ENCODE assay signal across 11 cellular contexts in the genomic region with DNA sequence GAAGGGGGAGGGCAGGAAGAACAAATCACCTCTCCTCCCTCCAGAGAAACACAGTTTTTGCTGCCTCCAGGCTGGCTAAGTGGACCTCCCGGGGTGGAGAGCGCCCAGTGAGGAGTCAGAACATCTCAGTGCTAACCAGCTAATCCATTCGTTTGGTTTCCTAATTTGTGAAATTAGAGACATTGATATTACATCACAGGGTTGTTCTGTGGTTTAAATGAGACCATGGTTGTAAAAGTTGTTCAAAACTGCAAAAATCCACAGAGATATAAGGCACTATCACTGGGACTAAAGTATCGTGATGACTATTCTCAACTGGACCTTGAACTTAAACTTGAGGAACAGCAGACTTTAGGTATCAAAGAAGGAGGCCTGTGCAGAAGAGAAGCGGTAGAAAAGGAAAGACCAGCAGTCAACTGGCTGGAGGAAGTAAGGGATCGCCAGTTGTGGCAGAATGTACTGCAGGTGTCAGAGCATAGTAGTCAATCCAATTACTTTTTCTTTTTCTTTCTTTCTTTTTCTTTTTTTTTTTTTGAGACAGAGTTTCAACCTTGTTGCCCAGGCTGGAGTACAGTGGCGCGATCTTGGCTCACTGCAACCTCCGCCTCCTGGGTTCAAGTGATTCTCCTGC. TPM values are rescaled to one million over a fixed set of nuclear protein-coding genes. Genes with fewer than 3 reads are reported as not detected.
A peak's percentile ranks its signal among the peaks of the same experiment; 100 is the strongest.
DNase-seq lines count a peak whose midpoint lies in the region; ATAC-seq and TF ChIP-seq lines count a peak whose summit lies in the region.
"Had no signal": no experiment of that assay in that cellular context is flagged by ENCODE, and none has a peak within 500 bp of the region (broad histone marks: within the 10 kb centered on the region; RNA-seq: fewer than 3 reads in every experiment).

No MANE protein-coding gene starts in this region.

- H3K36me3 ChIP-seq in KOPT-K1 (ENCODE audit: insufficient read depth, low read length) (peaks cover 4% of the 10 kb centered on the region; the same call in 1 of the 2 replicates), neural progenitor cell (no peaks in the 10 kb centered on the region)

- peak overlapping the region; percentile 97 for H3K27ac Mint-ChIP-seq in CD4-positive, alpha-beta T cell
- peak overlapping the region; percentile 77 for H3K27ac Mint-ChIP-seq in activated T-helper 1 cell treated with anti-CD3 and anti-CD28 coated beads, Interleukin-12 subunit alpha, Interleukin-12 subunit beta, Interleukin-2, Interleukin-4 antibody, amounts not matched to agents 30 ng/mL and 10 ng/mL and 1 ng/mL, durations not matched to agents 14 hours and 24 hours and 36 hours
- H3K27ac Mint-ChIP-seq in neural progenitor cell = peak overlapping the region; percentile 18

- TF ChIP-seq CTCF in CD4-positive, alpha-beta T cell (IDR thresholded peaks at IDR 0.05) = no peak
- TF ChIP-seq CTCF in neural progenitor cell (IDR thresholded peaks at IDR 0.05) = no peak

- H3K4me3 Mint-ChIP-seq in CD4-positive, alpha-beta T cell = peak overlapping the region; percentile 37
- H3K4me3 Mint-ChIP-seq in activated T-helper 1 cell treated with anti-CD3 and anti-CD28 coated beads, Interleukin-12 subunit alpha, Interleukin-12 subunit beta, Interleukin-2, Interleukin-4 antibody, amounts not matched to agents 30 ng/mL and 10 ng/mL and 1 ng/mL, durations not matched to agents 14 hours and 24 hours and 36 hours = peak overlapping the region; percentile 39
- H3K4me3 Mint-ChIP-seq in neural progenitor cell = no peak overlapping the region

- intact Hi-C loops in CD4-positive, alpha-beta T cell (cut with DNase I, micrococcal nuclease) = loop anchor here in 1 of 2 experiments (5.0 kb wide), 1 partner anchor 35 kb away; the partner anchor contains the start of gene RIPOR2
- intact Hi-C loops in activated T-helper 1 cell treated with anti-CD3 and anti-CD28 coated beads, Interleukin-12 subunit alpha, Interleukin-12 subunit beta, Interleukin-2, Interleukin-4 antibody, amounts not matched to agents 30 ng/mL and 10 ng/mL and 1 ng/mL, durations not matched to agents 14 hours and 24 hours and 36 hours (cut with micrococcal nuclease) = loop anchor here (2.0 kb wide), 1 partner anchor 73 kb away; no protein-coding TSS in a partner anchor

- H3K4me1 ChIP-seq in neural progenitor cell = peaks cover 4% of the 10 kb centered on the region

- H3K27me3 Mint-ChIP-seq in CD4-positive, alpha-beta T cell = no peaks in the 10 kb centered on the region
- H3K27me3 Mint-ChIP-seq in activated T-helper 1 cell treated with anti-CD3 and anti-CD28 coated beads, Interleukin-12 subunit alpha, Interleukin-12 subunit beta, Interleukin-2, Interleukin-4 antibody, amounts not matched to agents 30 ng/mL and 10 ng/mL and 1 ng/mL, durations not matched to agents 14 hours and 24 hours and 36 hours (ENCODE audit: insufficient read depth) = no peaks in the 10 kb centered on the region
- peaks cover 6% of the 10 kb centered on the region for H3K27me3 Mint-ChIP-seq in neural progenitor cell (ENCODE audit: insufficient read depth, low read depth)
- H3K27me3 Mint-ChIP-seq: brain had no signal

- H3K4me1 Mint-ChIP-seq in CD4-positive, alpha-beta T cell (ENCODE audit: low read depth) = peaks cover 99% of the 10 kb centered on the region
- peaks cover 62% of the 10 kb centered on the region for H3K4me1 Mint-ChIP-seq in activated T-helper 1 cell treated with anti-CD3 and anti-CD28 coated beads, Interleukin-12 subunit alpha, Interleukin-12 subunit beta, Interleukin-2, Interleukin-4 antibody, amounts not matched to agents 30 ng/mL and 10 ng/mL and 1 ng/mL, durations not matched to agents 14 hours and 24 hours and 36 hours (ENCODE audit: low read depth)
- peaks cover 4% of the 10 kb centered on the region for H3K4me1 Mint-ChIP-seq in neural progenitor cell

- DNase-seq in CD4-positive, alpha-beta T cell = no peak
- no peak for DNase-seq in activated T-helper 1 cell treated with anti-CD3 and anti-CD28 coated beads, Interleukin-12 subunit alpha, Interleukin-12 subunit beta, Interleukin-2, Interleukin-4 antibody, amounts not matched to agents 30 ng/mL and 10 ng/mL and 1 ng/mL, durations not matched to agents 14 hours and 24 hours and 36 hours (ENCODE audit: low spot score)
- DNase-seq in neural progenitor cell (ENCODE audit: low spot score) (no peak), NCI-H1092 (lab: John Stamatoyannopoulos, UW) (no peak), GM19238 (ENCODE audit: insufficient read length, low spot score) (no peak), NCI-H2227 treated with DMSO at 0.1 percent for 48 hours (lab: John Stamatoyannopoulos, UW) (no peak)
- DNase-seq: NCI-H146 had no signal

- no peak overlapping the region for H3K9ac ChIP-seq in neural progenitor cell
- H3K9ac ChIP-seq: BLaER1 had no signal

- H4K20me1 ChIP-seq in neural progenitor cell (ENCODE audit: low read depth) = no peaks in the 10 kb centered on the region
- H4K20me1 ChIP-seq: BLaER1 had no signal

- H3K9me3 ChIP-seq in CD4-positive, alpha-beta T cell (ENCODE audit: control insufficient read depth, low read length) = no peaks in the 10 kb centered on the region
- H3K9me3 ChIP-seq in KOPT-K1 (ENCODE audit: insufficient read depth, low read length, poor library complexity, severe bottlenecking) = no peaks in the 10 kb centered on the region
- H3K9me3 ChIP-seq in neural progenitor cell (ENCODE audit: low read depth) = no peaks in the 10 kb centered on the region

- H3K4me2 ChIP-seq in neural progenitor cell = no peak overlapping the region
- H3K4me2 ChIP-seq: BLaER1 had no signal

- POLR2A ChIA-PET in CD4-positive, alpha-beta T cell (lab: Charles Lee) = interaction anchor here (0.6 to 4.1 kb wide), 6 partner anchors 8 to 96 kb away, joined by 3 to 42 read pairs (median 9); partner anchors contain the start of gene RIPOR2

- H3K9me3 Mint-ChIP-seq in CD4-positive, alpha-beta T cell = no peaks in the 10 kb centered on the region
- peaks cover 8% of the 10 kb centered on the region for H3K9me3 Mint-ChIP-seq in activated T-helper 1 cell treated with anti-CD3 and anti-CD28 coated beads, Interleukin-12 subunit alpha, Interleukin-12 subunit beta, Interleukin-2, Interleukin-4 antibody, amounts not matched to agents 30 ng/mL and 10 ng/mL and 1 ng/mL, durations not matched to agents 14 hours and 24 hours and 36 hours
- peaks cover 8% of the 10 kb centered on the region for H3K9me3 Mint-ChIP-seq in neural progenitor cell

- peak overlapping the region; percentile 71 for H3K27ac ChIP-seq in CD4-positive, alpha-beta T cell (ENCODE audit: low read depth, low read length)
- H3K27ac ChIP-seq in KOPT-K1 (ENCODE audit: low read depth, low read length, poor library complexity, severe bottlenecking) (peak overlapping the region; percentile 50), neural progenitor cell (no peak overlapping the region)
- H3K27ac ChIP-seq: BLaER1 had no signal

- H3F3A ChIP-seq in neural progenitor cell (ENCODE audit: low read depth) = no peaks in the 10 kb centered on the region

- no peak overlapping the region for H2AFZ ChIP-seq in neural progenitor cell (replicated peaks)

- H3K79me2 ChIP-seq in neural progenitor cell (ENCODE audit: low read depth) = no peaks in the 10 kb centered on the region

- CTCF ChIA-PET in CD4-positive, alpha-beta T cell (lab: Charles Lee) = interaction anchor here (0.7 to 4.7 kb wide), 6 partner anchors 8 to 90 kb away, joined by 3 to 20 read pairs (median 6); partner anchors contain the start of gene RIPOR2

- H3K27me3 ChIP-seq in CD4-positive, alpha-beta T cell (ENCODE audit: control insufficient read depth, insufficient read depth, low read length) = no peaks in the 10 kb centered on the region
- no peaks in the 10 kb centered on the region for H3K27me3 ChIP-seq in neural progenitor cell
- H3K27me3 ChIP-seq: BLaER1 had no signal

- no peak overlapping the region for H3K4me3 ChIP-seq in neural progenitor cell
- H3K4me3 ChIP-seq: BLaER1 had no signal

- H3K36me3 Mint-ChIP-seq in CD4-positive, alpha-beta T cell (ENCODE audit: low read depth) = peaks cover 97% of the 10 kb centered on the region
- H3K36me3 Mint-ChIP-seq in activated T-helper 1 cell treated with anti-CD3 and anti-CD28 coated beads, Interleukin-12 subunit alpha, Interleukin-12 subunit beta, Interleukin-2, Interleukin-4 antibody, amounts not matched to agents 30 ng/mL and 10 ng/mL and 1 ng/mL, durations not matched to agents 14 hours and 24 hours and 36 hours (ENCODE audit: low read depth) = peaks cover 63% of the 10 kb centered on the region
- H3K36me3 Mint-ChIP-seq in neural progenitor cell = no peaks in the 10 kb centered on the region

- ATAC-seq in CD4-positive, alpha-beta T cell (ENCODE audit: poor library complexity) = no peak

RNA-seq across cellular contexts. Expression of gene RIPOR2, which starts 33.9 kb away (rescaled TPM):
- 100 to 1,000 TPM; 123 to 129 TPM for total RNA-seq in CD4-positive, alpha-beta T cell
- 30.8 and 31.1 TPM in 2 replicates for total RNA-seq in activated T-helper 1 cell treated with anti-CD3 and anti-CD28 coated beads, Interleukin-12 subunit alpha, Interleukin-12 subunit beta, Interleukin-2, Interleukin-4 antibody, amounts not matched to agents 30 ng/mL and 10 ng/mL and 1 ng/mL, durations not matched to agents 14 hours and 24 hours and 36 hours
- total RNA-seq in neural progenitor cell (ENCODE audit: low replicate concordance) = 0.26 and 1.1 TPM in 2 replicates
- total RNA-seq: pulmonary artery endothelial cell had no signal

Comparison
In these comparisons a context has a peak if more than half of its experiments do, and no peak if none do; other contexts are left out.
1. H3K27ac Mint-ChIP-seq: peak in every context shown above with its lines; median percentile 97 in CD4-positive, alpha-beta T cell; 77 in activated T-helper 1 cell treated with anti-CD3 and anti-CD28 coated beads, Interleukin-12 subunit alpha, Interleukin-12 subunit beta, Interleukin-2, Interleukin-4 antibody, amounts not matched to agents 30 ng/mL and 10 ng/mL and 1 ng/mL, durations not matched to agents 14 hours and 24 hours and 36 hours; 18 in neural progenitor cell.
2. RNA of gene RIPOR2, which starts 33.9 kb away (total RNA-seq): 123 to 129 TPM in CD4-positive, alpha-beta T cell and 30.8 to 31.1 TPM in activated T-helper 1 cell treated with anti-CD3 and anti-CD28 coated beads, Interleukin-12 subunit alpha, Interleukin-12 subunit beta, Interleukin-2, Interleukin-4 antibody, amounts not matched to agents 30 ng/mL and 10 ng/mL and 1 ng/mL, durations not matched to agents 14 hours and 24 hours and 36 hours; 0.26 to 1.1 TPM in neural progenitor cell; every median in the first group is over 10 times any median in the second.